17 cellular contexts compared by ENCODE assay signal in the genomic region with DNA sequence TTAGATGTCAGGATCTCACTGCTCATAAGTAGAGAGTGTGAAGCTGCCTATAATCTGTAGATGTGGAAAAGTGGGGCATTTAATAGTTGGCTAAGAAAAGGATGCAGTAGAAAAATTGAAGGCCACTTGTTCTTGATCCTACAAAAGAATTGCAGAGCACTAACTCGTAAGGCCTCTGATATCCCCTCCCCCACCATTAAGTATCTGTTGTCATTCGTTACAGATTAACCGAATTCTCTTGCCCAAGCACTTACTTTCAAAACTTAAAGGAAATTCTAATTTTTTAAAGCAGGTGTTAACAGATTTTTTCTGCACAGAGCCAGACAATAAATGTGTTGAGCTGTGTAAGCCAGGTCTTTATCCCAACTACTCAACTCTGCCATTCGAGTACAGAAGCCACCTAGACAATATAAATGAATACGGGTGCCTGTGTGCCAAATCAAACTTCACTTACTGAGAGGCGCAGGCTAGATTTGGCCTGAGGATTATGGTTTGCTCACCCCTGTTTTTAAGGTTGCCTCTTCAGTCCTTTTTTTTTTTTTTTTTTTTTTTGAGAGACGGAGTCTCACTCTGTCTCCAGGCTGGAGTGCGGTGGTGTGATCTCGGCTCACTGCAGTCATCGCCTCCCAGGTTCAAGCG.
DNase-seq lines count a peak whose midpoint lies in the region; ATAC-seq and TF ChIP-seq lines count a peak whose summit lies in the region.
"Had no signal": no experiment of that assay in that cellular context is flagged by ENCODE, and none has a peak within 500 bp of the region (broad histone marks: within the 10 kb centered on the region; RNA-seq: fewer than 3 reads in every experiment).

No MANE protein-coding gene starts in this region.

- no peaks in the 10 kb centered on the region for H3K79me2 ChIP-seq in GM23338 (replicated peaks; ENCODE audit: insufficient read depth)

- no peak overlapping the region for H2AFZ ChIP-seq in GM23338

- 0 out of 2 replicates have a peak, but pooled peaks cover 8% of the 10 kb centered on the region for H3K36me3 ChIP-seq in GM23338 (ENCODE audit: insufficient read depth)
- H3K36me3 ChIP-seq in right lobe of liver = no peaks in the 10 kb centered on the region
- H3K36me3 ChIP-seq: BLaER1 had no signal

- H3K36me3 Mint-ChIP-seq in GM23338 (ENCODE audit: low read depth) = peaks cover 31% of the 10 kb centered on the region
- peaks cover 26% of the 10 kb centered on the region for H3K36me3 Mint-ChIP-seq in WTC11

- no peak overlapping the region; the same call in 1 of the 2 replicates for H3K4me2 ChIP-seq in GM23338
- H3K4me2 ChIP-seq: A549, BLaER1 had no signal

- ATAC-seq in GM23338 = no peak
- no peak for ATAC-seq in WTC11
- peak; percentile 79 to 86 (median 84) for ATAC-seq in right lobe of liver
- no peak for ATAC-seq in GM21619 (IDR thresholded peaks at IDR 0.05; ENCODE audit: unreplicated experiment)
- ATAC-seq in GM21825 (IDR thresholded peaks at IDR 0.05; ENCODE audit: unreplicated experiment) = no peak
- ATAC-seq: GM12878, K562 had no signal

- H3K4me3 ChIP-seq in GM23338 (no peak overlapping the region), right lobe of liver (peak overlapping the region in 1 of 3 donors; percentile 28)
- H3K4me3 ChIP-seq: A549, BLaER1, GM12878, K562 had no signal

- H3K27me3 Mint-ChIP-seq in GM23338 (ENCODE audit: insufficient read depth, low read depth, poor library complexity) = peaks cover 9% of the 10 kb centered on the region
- no peaks in the 10 kb centered on the region for H3K27me3 Mint-ChIP-seq in WTC11 (ENCODE audit: low read depth)
- H3K27me3 Mint-ChIP-seq: CD8-positive, alpha-beta memory T cell had no signal

- H3K27me3 ChIP-seq in GM23338 (ENCODE audit: insufficient read depth) (no peaks in the 10 kb centered on the region), right lobe of liver (no peaks in the 10 kb centered on the region)
- H3K27me3 ChIP-seq: BLaER1 had no signal

- no peaks in the 10 kb centered on the region for H3K9me2 ChIP-seq in GM23338 (ENCODE audit: insufficient read depth)

- no peaks in the 10 kb centered on the region for H3K9me3 Mint-ChIP-seq in GM23338
- H3K9me3 Mint-ChIP-seq in WTC11 = no peaks in the 10 kb centered on the region

- H3K27ac Mint-ChIP-seq in GM23338 (peak overlapping the region; percentile 63; the same call in 1 of the 2 replicates), WTC11 (peak overlapping the region; percentile 30; the same call in 1 of the 2 replicates)

- TF ChIP-seq CTCF in GM23338 (conservative IDR thresholded peaks at IDR 0.05; ENCODE audit: low read depth in 2 of 2) (no peak), WTC11 (IDR thresholded peaks at IDR 0.05) (no peak), right lobe of liver (IDR thresholded peaks at IDR 0.05) (no peak)

- no peak for TF ChIP-seq POLR2A in right lobe of liver (IDR thresholded peaks at IDR 0.05)

- no peak overlapping the region for H3K4me3 Mint-ChIP-seq in GM23338
- H3K4me3 Mint-ChIP-seq in WTC11 = no peak overlapping the region
- H3K4me3 Mint-ChIP-seq: CD8-positive, alpha-beta memory T cell had no signal

- CTCF ChIA-PET in WTC11 (lab: Charles Lee) = interaction anchor here (0.5 kb wide), 1 partner anchor 16 kb away, joined by 4 read pairs; no protein-coding TSS in a partner anchor

- H3K27ac ChIP-seq in GM23338 (ENCODE audit: low read depth) (no peak overlapping the region), right lobe of liver (peak overlapping the region in 2 of 3 donors; percentile 72 to 76)
- H3K27ac ChIP-seq: A549, BLaER1 had no signal

- H3K4me1 ChIP-seq in GM23338 (ENCODE audit: insufficient read depth) (peaks cover 16% of the 10 kb centered on the region; the same call in 1 of the 2 replicates), right lobe of liver (peaks cover 0 to 14% (median 4%) of the 10 kb centered on the region in 4 donors)
- H3K4me1 ChIP-seq: A549, Caco-2 had no signal

- no peaks in the 10 kb centered on the region for H3F3A ChIP-seq in GM23338 (replicated peaks; ENCODE audit: low read depth)

- H4K20me1 ChIP-seq in GM23338 (replicated peaks; ENCODE audit: insufficient read depth) = no peaks in the 10 kb centered on the region
- H4K20me1 ChIP-seq: BLaER1 had no signal

- intact Hi-C loops in right lobe of liver (cut with DNase I) = no loop called here

- in situ Hi-C loops in ACHN (cut with HindIII; ENCODE audit: low pct_ligation_motif_present, low pct_unique_long_range_greater_than_20kb, low sequenced_read_pairs) = no loop called here

- WGBS in right lobe of liver (ENCODE audit: insufficient coverage, low coverage, low lambda C conversion rate, missing lambda C conversion rate) = 27% methylated on average over 6 of the region's 11 CpGs

- DNase-seq in GM23338 (ENCODE audit: low spot score) (peak; percentile 24), WTC11 (ENCODE audit: low spot score) (no peak), right lobe of liver (no peak), renal cortical epithelial cell (ENCODE audit: low read depth) (peak; percentile 85), ACHN (no peak)
- DNase-seq: AML-193; Caco-2; CD8-positive, alpha-beta memory T cell; DMS79; HCEC 1CT; Karpas-422 had no signal

- H3K9me3 ChIP-seq in right lobe of liver = no peaks in the 10 kb centered on the region
- H3K9me3 ChIP-seq: A549, BLaER1, Caco-2 had no signal

- POLR2A ChIA-PET in WTC11 (lab: Charles Lee) = interaction anchor here (0.6 kb wide), 1 partner anchor 1290 kb away, joined by 3 read pairs; no protein-coding TSS in a partner anchor

- peaks cover 39% of the 10 kb centered on the region for H3K4me1 Mint-ChIP-seq in GM23338
- H3K4me1 Mint-ChIP-seq in WTC11 = peaks cover 51% of the 10 kb centered on the region
- H3K4me1 Mint-ChIP-seq: CD8-positive, alpha-beta memory T cell had no signal

TF ChIP-seq in GM23338, 12 proteins besides CTCF, POLR2A, EP300 and RAD21 (continues in another document):
- TF ChIP-seq CREB1 (CRISPR knock-in tag; IDR thresholded peaks at IDR 0.05; ENCODE audit: low read depth) = no peak
- no peak for TF ChIP-seq STAT1 (IDR thresholded peaks at IDR 0.05; ENCODE audit: unreplicated experiment)
- TF ChIP-seq EZH2 (IDR thresholded peaks at IDR 0.05; ENCODE audit: low read depth, unreplicated experiment) = no peak
- TF ChIP-seq, protein P1, sequence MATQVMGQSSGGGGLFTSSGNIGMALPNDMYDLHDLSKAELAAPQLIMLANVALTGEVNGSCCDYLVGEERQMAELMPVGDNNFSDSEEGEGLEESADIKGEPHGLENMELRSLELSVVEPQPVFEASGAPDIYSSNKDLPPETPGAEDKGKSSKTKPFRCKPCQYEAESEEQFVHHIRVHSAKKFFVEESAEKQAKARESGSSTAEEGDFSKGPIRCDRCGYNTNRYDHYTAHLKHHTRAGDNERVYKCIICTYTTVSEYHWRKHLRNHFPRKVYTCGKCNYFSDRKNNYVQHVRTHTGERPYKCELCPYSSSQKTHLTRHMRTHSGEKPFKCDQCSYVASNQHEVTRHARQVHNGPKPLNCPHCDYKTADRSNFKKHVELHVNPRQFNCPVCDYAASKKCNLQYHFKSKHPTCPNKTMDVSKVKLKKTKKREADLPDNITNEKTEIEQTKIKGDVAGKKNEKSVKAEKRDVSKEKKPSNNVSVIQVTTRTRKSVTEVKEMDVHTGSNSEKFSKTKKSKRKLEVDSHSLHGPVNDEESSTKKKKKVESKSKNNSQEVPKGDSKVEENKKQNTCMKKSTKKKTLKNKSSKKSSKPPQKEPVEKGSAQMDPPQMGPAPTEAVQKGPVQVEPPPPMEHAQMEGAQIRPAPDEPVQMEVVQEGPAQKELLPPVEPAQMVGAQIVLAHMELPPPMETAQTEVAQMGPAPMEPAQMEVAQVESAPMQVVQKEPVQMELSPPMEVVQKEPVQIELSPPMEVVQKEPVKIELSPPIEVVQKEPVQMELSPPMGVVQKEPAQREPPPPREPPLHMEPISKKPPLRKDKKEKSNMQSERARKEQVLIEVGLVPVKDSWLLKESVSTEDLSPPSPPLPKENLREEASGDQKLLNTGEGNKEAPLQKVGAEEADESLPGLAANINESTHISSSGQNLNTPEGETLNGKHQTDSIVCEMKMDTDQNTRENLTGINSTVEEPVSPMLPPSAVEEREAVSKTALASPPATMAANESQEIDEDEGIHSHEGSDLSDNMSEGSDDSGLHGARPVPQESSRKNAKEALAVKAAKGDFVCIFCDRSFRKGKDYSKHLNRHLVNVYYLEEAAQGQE (IDR thresholded peaks at IDR 0.05; ENCODE audit: unreplicated experiment) = no peak
- no peak for TF ChIP-seq ZNF114 (CRISPR knock-in tag; IDR thresholded peaks at IDR 0.05)
- no peak for TF ChIP-seq EZH2phosphoT487 (IDR thresholded peaks at IDR 0.05; ENCODE audit: unreplicated experiment)

TF ChIP-seq in WTC11, 78 proteins besides CTCF, POLR2A, EP300 and RAD21:
- no peak for TF ChIP-seq ERG (CRISPR knock-in tag; IDR thresholded peaks at IDR 0.05)

Comparison
In these comparisons a context has a peak if more than half of its experiments do, and no peak if none do; other contexts are left out.
1. ATAC-seq: peak in right lobe of liver (4 of 4); none in GM23338 (single experiment), WTC11 (single experiment), GM21619 (single experiment) and GM21825 (single experiment).
2. DNase-seq: peak in GM23338 (single experiment) and renal cortical epithelial cell (single experiment); none in WTC11 (single experiment), right lobe of liver (0 of 3) and ACHN (single experiment).